In the genomic region with DNA sequence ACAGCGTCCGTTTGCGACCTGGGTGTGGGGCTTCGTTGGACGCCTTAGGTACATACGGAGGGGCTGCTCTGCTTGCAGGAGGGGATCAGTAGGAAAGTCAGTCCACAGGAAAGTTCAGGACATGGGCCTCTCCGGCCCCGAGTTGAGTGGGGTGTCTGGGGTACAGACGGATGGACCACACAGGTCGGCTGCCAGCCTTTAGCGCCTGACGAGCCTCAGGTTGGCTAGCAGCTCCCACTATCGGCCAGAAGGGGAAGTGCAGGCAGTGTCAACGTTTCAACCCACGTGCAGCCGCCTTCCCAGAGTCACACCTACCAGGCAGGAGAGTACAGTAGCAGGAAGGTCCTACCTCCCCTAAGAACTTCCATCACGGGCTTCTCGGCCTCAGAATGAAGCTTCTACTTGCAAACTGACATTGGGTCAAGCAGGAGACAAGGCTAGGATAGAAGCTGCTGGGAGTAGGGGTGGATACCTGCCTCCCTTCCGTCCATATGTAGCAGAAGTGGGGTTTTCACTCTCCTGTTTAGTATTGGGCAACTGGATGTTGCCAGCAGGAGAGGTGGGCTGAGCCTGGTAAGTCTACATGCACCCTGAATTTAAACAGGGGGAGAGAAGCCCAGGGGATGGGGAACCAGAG, we compare ENCODE assay signal across 8 cellular contexts. TPM values are rescaled to one million over a fixed set of nuclear protein-coding genes. Genes with fewer than 3 reads are reported as not detected.
DNase-seq lines count a peak whose midpoint lies in the region; ATAC-seq, FAIRE-seq and TF ChIP-seq lines count a peak whose summit lies in the region.

No MANE protein-coding gene starts in this region.

- H3K56ac ChIP-seq in H1 (replicated peaks; ENCODE audit: insufficient read length, low read depth, low read length) = no peak overlapping the region

- no peaks in the 10 kb centered on the region for H3K36me3 Mint-ChIP-seq in activated CD8-positive, alpha-beta T cell treated with anti-CD3 and anti-CD28 coated beads for 36 hours (ENCODE audit: low read depth)
- H3K36me3 Mint-ChIP-seq in mesothelial cell of epicardium = no peaks in the 10 kb centered on the region

- no peak overlapping the region for H4K5ac ChIP-seq in H1 (ENCODE audit: insufficient read length, low read depth, low read length)

- H4K91ac ChIP-seq in H1 (replicated peaks; ENCODE audit: insufficient read length, low read length) = no peak overlapping the region

- H3K27ac Mint-ChIP-seq in activated CD8-positive, alpha-beta T cell treated with anti-CD3 and anti-CD28 coated beads for 36 hours = no peak overlapping the region
- H3K27ac Mint-ChIP-seq in mesothelial cell of epicardium = no peak overlapping the region

- TF ChIP-seq CTCF in activated CD8-positive, alpha-beta T cell treated with anti-CD3 and anti-CD28 coated beads for 36 hours (IDR thresholded peaks at IDR 0.05) = peak; percentile 97
- TF ChIP-seq CTCF in H1 (IDR thresholded peaks at IDR 0.05; ENCODE audit: control extremely low read depth in 1 of 3, insufficient read depth in 1 of 3, low read depth in 1 of 3, low read length in 3 of 3) (peak; percentile 96 to 100 (median 100)), mesothelial cell of epicardium (IDR thresholded peaks at IDR 0.05; ENCODE audit: unreplicated experiment) (peak; percentile 97)

- peak; percentile 53 for ATAC-seq in HG02973 (IDR thresholded peaks at IDR 0.05; ENCODE audit: unreplicated experiment)
- peak; percentile 73 for ATAC-seq in activated CD8-positive, alpha-beta T cell treated with anti-CD3 and anti-CD28 coated beads for 36 hours

- H3K79me2 ChIP-seq in H1 (ENCODE audit: control insufficient read depth in 1 of 2, insufficient read depth in 2 of 2, low read length in 2 of 2) = no peaks in the 10 kb centered on the region; a peak in 1 of 4 replicates

- peaks cover 14% of the 10 kb centered on the region; the same call in 1 of the 2 replicates for H3K23me2 ChIP-seq in H1 (ENCODE audit: low read depth, low read length)

- H3K36me3 ChIP-seq in H1 (ENCODE audit: control insufficient read depth in 2 of 4, insufficient read depth in 4 of 4, low read length in 3 of 4) = no peaks in the 10 kb centered on the region

- H3K9ac ChIP-seq in H1 (replicated peaks in 1 of 4; ENCODE audit: extremely low read depth in 1 of 4, low read depth in 3 of 4, low read length in 3 of 4) = no peak overlapping the region

- peaks cover 0 to 19% of the 10 kb centered on the region in 2 experiments for H4K20me1 ChIP-seq in H1 (replicated peaks in 1 of 2; ENCODE audit: control insufficient read depth in 1 of 2, insufficient read depth in 2 of 2, low read length in 2 of 2)

- H3K9me3 Mint-ChIP-seq in activated CD8-positive, alpha-beta T cell treated with anti-CD3 and anti-CD28 coated beads for 36 hours = no peaks in the 10 kb centered on the region
- no peaks in the 10 kb centered on the region for H3K9me3 Mint-ChIP-seq in mesothelial cell of epicardium

- H3K79me1 ChIP-seq in H1 (ENCODE audit: low read depth, low read length) = no peaks in the 10 kb centered on the region

- POLR2A ChIA-PET in activated CD8-positive, alpha-beta T cell treated with anti-CD3 and anti-CD28 coated beads for 36 hours (lab: Charles Lee) = interaction anchor here (1.0 to 1.2 kb wide), 2 partner anchors 132 to 154 kb away, joined by 3 read pairs; no protein-coding TSS in a partner anchor
- POLR2A ChIA-PET in H1 (lab: Charles Lee; ENCODE audit: partially characterized antibody) = interaction anchor here (1.0 to 1.2 kb wide), 3 partner anchors 10 to 155 kb away, joined by 3 to 4 read pairs (median 3); a partner anchor contains a TSS

- no peak for TF ChIP-seq POLR2A in H1 (IDR thresholded peaks at IDR 0.05; ENCODE audit: control extremely low read depth in 1 of 2, low read depth in 2 of 2, low read length in 2 of 2)

- H3K4me1 Mint-ChIP-seq in activated CD8-positive, alpha-beta T cell treated with anti-CD3 and anti-CD28 coated beads for 36 hours (ENCODE audit: low read depth) = peaks cover 8% of the 10 kb centered on the region
- peaks cover 2% of the 10 kb centered on the region for H3K4me1 Mint-ChIP-seq in mesothelial cell of epicardium

- intact Hi-C loops in activated CD8-positive, alpha-beta T cell treated with anti-CD3 and anti-CD28 coated beads for 36 hours (cut with micrococcal nuclease) = loop anchor here (2.0 to 10.0 kb wide), 4 partner anchors 130 to 344 kb away; a partner anchor contains a TSS

- peak; percentile 81 for FAIRE-seq in H1 (lab: Jason Lieb, UNC)

- no peaks in the 10 kb centered on the region for H3K9me3 ChIP-seq in H1 (ENCODE audit: insufficient read depth in 2 of 2, low read depth in 1 of 2, low read length in 1 of 2)

- no peak overlapping the region for H2BK5ac ChIP-seq in H1 (ENCODE audit: low read depth, low read length)

- no peak overlapping the region for H3K27ac ChIP-seq in H1 (ENCODE audit: low read depth, low read length)

- peak overlapping the region; percentile 83; the same call in 1 of the 2 replicates for H2AFZ ChIP-seq in H1 (ENCODE audit: low read length)

- no peak overlapping the region for H3K14ac ChIP-seq in H1 (ENCODE audit: insufficient read length)

- no peak overlapping the region for H2BK20ac ChIP-seq in H1 (ENCODE audit: low read length)

- CTCF ChIA-PET in activated CD8-positive, alpha-beta T cell treated with anti-CD3 and anti-CD28 coated beads for 36 hours (lab: Charles Lee) = interaction anchor here (0.6 to 7.4 kb wide), 31 partner anchors 9 to 397 kb away, joined by 3 to 190 read pairs (median 4); a partner anchor contains a TSS
- CTCF ChIA-PET in H1 (lab: Charles Lee; ENCODE audit: partially characterized antibody) = interaction anchor here (0.6 to 14.0 kb wide), 38 partner anchors 9 to 1538 kb away, joined by 3 to 506 read pairs (median 4); a partner anchor contains a TSS

- no peak; a peak in 1 of 3 replicates for TF ChIP-seq EP300 in H1 (IDR thresholded peaks at IDR 0.05; ENCODE audit: borderline replicate concordance in 1 of 2, low read depth in 2 of 2, low read length in 2 of 2)

- peaks cover 0 to 47% (median 28%) of the 10 kb centered on the region in 4 experiments; a peak in 6 of 7 replicates for H3K27me3 ChIP-seq in H1 (replicated peaks in 1 of 4; ENCODE audit: control insufficient read depth in 3 of 4, extremely low read depth in 1 of 4, insufficient read depth in 3 of 4, low read length in 3 of 4)

- H3K4ac ChIP-seq in H1 (replicated peaks; ENCODE audit: insufficient read length, low read depth, low read length) = no peak overlapping the region

- H3K4me3 ChIP-seq in H1 (ENCODE audit: extremely low read depth in 1 of 4, insufficient read depth in 2 of 4, low read depth in 3 of 4, low read length in 4 of 4) = peak overlapping the region in 2 of 4 experiments; percentile 24 to 59; a peak in 5 of 8 replicates

- H3K4me1 ChIP-seq in H1 (replicated peaks in 1 of 4; ENCODE audit: control insufficient read depth in 3 of 4, insufficient read depth in 4 of 4, low read length in 3 of 4) = peaks cover 0 to 15% (median 6%) of the 10 kb centered on the region in 4 experiments; a peak in 5 of 7 replicates

- peaks cover 19% of the 10 kb centered on the region for H3K27me3 Mint-ChIP-seq in activated CD8-positive, alpha-beta T cell treated with anti-CD3 and anti-CD28 coated beads for 36 hours
- peaks cover 14% of the 10 kb centered on the region for H3K27me3 Mint-ChIP-seq in mesothelial cell of epicardium (ENCODE audit: low read depth)

- no peak overlapping the region for H3K18ac ChIP-seq in H1 (ENCODE audit: extremely low read depth, low read length)

- H2BK12ac ChIP-seq in H1 (ENCODE audit: low read depth, low read length) = 0 out of 2 replicates have a peak overlapping the region, but pooled peaks have one; percentile 2

- no peak overlapping the region for H2BK15ac ChIP-seq in H1 (ENCODE audit: low read length)

- DNase-seq in NCI-H524 (lab: John Stamatoyannopoulos, UW) (peak; percentile 52 to 64), NCI-H524 treated with DMSO at 0.1 percent for 48 hours (lab: John Stamatoyannopoulos, UW) (no peak), NCI-H226 (peak; percentile 39), H1 (ENCODE audit: low read depth in 1 of 2, low spot score in 2 of 2) (peak in 1 of 2 experiments; percentile 90), mesothelial cell of epicardium (ENCODE audit: low spot score in 2 of 2, unreplicated experiment in 2 of 2) (peak in 1 of 2 experiments; percentile 76)
- DNase-seq in activated CD8-positive, alpha-beta T cell treated with anti-CD3 and anti-CD28 coated beads for 36 hours = peak; percentile 80
- peak; percentile 81 for DNase-seq in stimulated activated CD8-positive, alpha-beta memory T cell treated with anti-CD3 and anti-CD28 coated beads, Interleukin-4, amount 100 ng/mL, for 48 hours

- peak overlapping the region; percentile 90 to 93 for H3K4me2 ChIP-seq in H1 (ENCODE audit: insufficient read depth in 1 of 2, low read depth in 2 of 2, low read length in 2 of 2)

- no peak overlapping the region for H3K23ac ChIP-seq in H1 (ENCODE audit: insufficient read length)

- H4K8ac ChIP-seq in H1 (ENCODE audit: extremely low read depth, insufficient read depth, low read length) = peak overlapping the region; percentile 9; the same call in 1 of the 2 replicates

- H3K4me3 Mint-ChIP-seq in activated CD8-positive, alpha-beta T cell treated with anti-CD3 and anti-CD28 coated beads for 36 hours = no peak overlapping the region
- no peak overlapping the region for H3K4me3 Mint-ChIP-seq in mesothelial cell of epicardium

- no peak overlapping the region for H2AK5ac ChIP-seq in H1 (ENCODE audit: low read depth, low read length)

- peak; percentile 91 to 96 for TF ChIP-seq RAD21 in H1 (IDR thresholded peaks at IDR 0.05 in 1 of 2, conservative IDR thresholded peaks at IDR 0.05 in 1 of 2; ENCODE audit: low read depth in 2 of 2, low read length in 2 of 2)

- H2BK120ac ChIP-seq in H1 (replicated peaks; ENCODE audit: low read depth, low read length) = no peak overlapping the region

- WGBS in H1 (ENCODE audit: extremely low coverage in 1 of 2, insufficient coverage in 1 of 2, insufficient read length in 1 of 2, insufficient replicate concordance in 2 of 2, low coverage in 1 of 2, low lambda C conversion rate in 2 of 2, missing lambda C conversion rate in 1 of 2), 2 experiments = 10% methylated on average over 17 of the region's 19 CpGs; no CpG with 5 or more reads in 1 of the 2 experiments

TF ChIP-seq in H1, 55 proteins besides CTCF, POLR2A, EP300 and RAD21 (continues in another document):
- TF ChIP-seq CHD1 (IDR thresholded peaks at IDR 0.05; ENCODE audit: low read depth, low read length) = no peak

RNA-seq across cellular contexts. Expression of a gene that starts 1.8 kb away (rescaled TPM):
- under 1 TPM; 0.20 to 0.52 TPM for total RNA-seq in activated CD8-positive, alpha-beta T cell treated with anti-CD3 and anti-CD28 coated beads for 36 hours
- 11.4 and 16.5 TPM in 2 replicates for total RNA-seq in H1 (2021; fragmentation: NEBNext Ultra II Directional; extraction: Animal tissue kit (Norgen Biotek cat#: 25700))
- 4.8 and 6.8 TPM in 2 replicates for polyA plus RNA-seq in H1 (2011; rRNA removed)
- 4.0 TPM for polyA plus RNA-seq in H1 (2011; cell fraction: cytosol; rRNA removed)
- polyA plus RNA-seq in H1 (2011; cell fraction: nucleus; rRNA removed) = 14.7 TPM
- 4.1 to 5.5 TPM (median 4.6 TPM) in 4 replicates for polyA plus RNA-seq in H1 (2012, experiment 1 of 2)
- 2.6 TPM for polyA plus RNA-seq in H1 (2012, experiment 2 of 2)
- polyA plus RNA-seq in H1 (2013, experiment 1 of 2) = 5.3 TPM
- polyA plus RNA-seq in H1 (2013, experiment 2 of 2) = 5.8 TPM
- polyA minus RNA-seq in H1 (2011; rRNA and poly(A)+ RNA removed) = 12.6 and 14.0 TPM in 2 replicates
- polyA minus RNA-seq in H1 (2011; cell fraction: cytosol; rRNA and poly(A)+ RNA removed) = 5.4 TPM
- polyA minus RNA-seq in H1 (2011; cell fraction: nucleus; rRNA and poly(A)+ RNA removed) = 14.3 TPM
- total RNA-seq in mesothelial cell of epicardium = 0.88 to 1.8 TPM (median 1.4 TPM) in 3 replicates
